In genomic region chr6:44250718-44251123, GRCh38 we compare ENCODE assay signal across 17 cellular contexts. TPM values are rescaled to one million over a fixed set of nuclear protein-coding genes. Genes with fewer than 3 reads are reported as not detected.
DNase-seq lines count a peak whose midpoint lies in the region; ATAC-seq, FAIRE-seq and TF ChIP-seq lines count a peak whose summit lies in the region.
"Had no signal": no experiment of that assay in that cellular context is flagged by ENCODE, and none has a peak within 500 bp of the region (broad histone marks: within the 10 kb centered on the region; RNA-seq: fewer than 3 reads in every experiment).

No MANE protein-coding gene starts in this region.

- H3K27me3 ChIP-seq in PC-9 (ENCODE audit: insufficient read depth, low read depth): no peaks in the 10 kb centered on the region
- H3K27me3 ChIP-seq in endothelial cell of umbilical vein (ENCODE audit: control insufficient read depth in 2 of 2, insufficient read depth in 2 of 2, low read length in 2 of 2): no peaks in the 10 kb centered on the region

- ATAC-seq in stimulated activated naive CD8-positive, alpha-beta T cell treated with anti-CD3 and anti-CD28 coated beads, Interleukin-15, Interleukin-2, amounts not matched to agents 100 U/mL and 50 U/mL, for 24 hours: no peak
- ATAC-seq in GM18505 (IDR thresholded peaks at IDR 0.05; ENCODE audit: unreplicated experiment): no peak
- no peak for ATAC-seq in HG03571 (IDR thresholded peaks at IDR 0.05; ENCODE audit: unreplicated experiment)
- ATAC-seq: CD8-positive, alpha-beta T cell; effector memory CD8-positive, alpha-beta T cell; Right ventricle myocardium inferior had no signal

- intact Hi-C loops in PC-9 (cut with micrococcal nuclease; ENCODE audit: unreplicated experiment) (no loop called here), endothelial cell of umbilical vein (cut with micrococcal nuclease) (no loop called here)

- H3K27ac ChIP-seq in PC-9 (peak overlapping the region; percentile 37), endothelial cell of umbilical vein (ENCODE audit: insufficient read depth, low read depth, low read length) (no peak overlapping the region)

- peaks cover 5% of the 10 kb centered on the region for H3K27me3 Mint-ChIP-seq in stimulated activated naive CD8-positive, alpha-beta T cell treated with anti-CD3 and anti-CD28 coated beads, Interleukin-15, Interleukin-2, amounts not matched to agents 100 ng/mL and 50 ng/mL, for 24 hours
- peaks cover 6% of the 10 kb centered on the region for H3K27me3 Mint-ChIP-seq in type B pancreatic cell
- H3K27me3 Mint-ChIP-seq: effector memory CD8-positive, alpha-beta T cell had no signal

- H3K27ac Mint-ChIP-seq in stimulated activated naive CD8-positive, alpha-beta T cell treated with anti-CD3 and anti-CD28 coated beads, Interleukin-15, Interleukin-2, amounts not matched to agents 100 ng/mL and 50 ng/mL, for 24 hours: peak overlapping the region; percentile 100
- no peak overlapping the region for H3K27ac Mint-ChIP-seq in type B pancreatic cell

- no peak for FAIRE-seq in endothelial cell of umbilical vein (lab: Jason Lieb, UNC)
- FAIRE-seq: keratinocyte had no signal

- no peak for DNase-seq in stimulated activated naive CD8-positive, alpha-beta T cell treated with anti-CD3 and anti-CD28 coated beads, Interleukin-15, Interleukin-2, amounts not matched to agents 100 U/mL and 50 U/mL, for 24 hours
- DNase-seq in PC-9 (peak in 1 of 2 experiments; percentile 28), endothelial cell of umbilical vein (ENCODE audit: low read depth, low spot score) (no peak), NCI-H82 treated with DMSO at 0.1 percent for 48 hours (lab: John Stamatoyannopoulos, UW; ENCODE audit: unreplicated experiment) (no peak), type B pancreatic cell (ENCODE audit: extremely low spot score, unreplicated experiment) (no peak)
- DNase-seq: CD8-positive, alpha-beta T cell; effector memory CD8-positive, alpha-beta T cell; NCI-H1436 treated with DMSO at 0.1 percent for 48 hours; NCI-H510A treated with DMSO at 0.1 percent for 48 hours; retina; stimulated activated CD4-positive, alpha-beta T cell treated with anti-CD3 and anti-CD28 coated beads, Interleukin-4, amount 100 ng/mL, for 4 hours had no signal

- dilution Hi-C loops in endothelial cell of umbilical vein (cut with MboI; ENCODE audit: extremely low pct_ligation_motif_present, low sequenced_read_pairs): no loop called here

- H3K9me3 ChIP-seq in PC-9 (ENCODE audit: insufficient read depth, low read depth) (no peaks in the 10 kb centered on the region), endothelial cell of umbilical vein (replicated peaks; ENCODE audit: control insufficient read depth, insufficient read depth, low read length) (no peaks in the 10 kb centered on the region)

- POLR2A ChIA-PET in PC-9 (lab: Charles Lee; ENCODE audit: unreplicated experiment): no interaction called here
- POLR2A ChIA-PET in endothelial cell of umbilical vein (lab: Charles Lee): no interaction called here

- peak overlapping the region; percentile 96 for H3K4me3 Mint-ChIP-seq in stimulated activated naive CD8-positive, alpha-beta T cell treated with anti-CD3 and anti-CD28 coated beads, Interleukin-15, Interleukin-2, amounts not matched to agents 100 ng/mL and 50 ng/mL, for 24 hours
- H3K4me3 Mint-ChIP-seq in type B pancreatic cell: no peak overlapping the region
- H3K4me3 Mint-ChIP-seq: CD8-positive, alpha-beta T cell; effector memory CD8-positive, alpha-beta T cell had no signal

- no peaks in the 10 kb centered on the region for H3K9me1 ChIP-seq in endothelial cell of umbilical vein (replicated peaks; ENCODE audit: control insufficient read depth, extremely low read depth, insufficient read depth, low read length)

- H3K4me1 ChIP-seq in PC-9 (replicated peaks; ENCODE audit: insufficient read depth) (peaks cover 47% of the 10 kb centered on the region), endothelial cell of umbilical vein (ENCODE audit: control insufficient read depth, extremely low read depth, insufficient read depth, low read length) (peaks cover 28% of the 10 kb centered on the region)

- H4K20me1 ChIP-seq in PC-9 (ENCODE audit: insufficient read depth) (peaks cover 87% of the 10 kb centered on the region), endothelial cell of umbilical vein (replicated peaks; ENCODE audit: control insufficient read depth, extremely low read depth, insufficient read depth, low read length) (peaks cover 9% of the 10 kb centered on the region)

- TF ChIP-seq CTCF in PC-9 (conservative IDR thresholded peaks at IDR 0.05) (no peak), endothelial cell of umbilical vein (IDR thresholded peaks at IDR 0.05; ENCODE audit: extremely low read depth in 1 of 2, insufficient read depth in 1 of 2, low read depth in 1 of 2, low read length in 2 of 2) (no peak), type B pancreatic cell (conservative IDR thresholded peaks at IDR 0.05) (no peak)

- peaks cover 92% of the 10 kb centered on the region for H3K36me3 Mint-ChIP-seq in stimulated activated naive CD8-positive, alpha-beta T cell treated with anti-CD3 and anti-CD28 coated beads, Interleukin-15, Interleukin-2, amounts not matched to agents 100 ng/mL and 50 ng/mL, for 24 hours (ENCODE audit: low read depth)
- peaks cover 53% of the 10 kb centered on the region for H3K36me3 Mint-ChIP-seq in type B pancreatic cell

- H3K9me3 Mint-ChIP-seq in stimulated activated naive CD8-positive, alpha-beta T cell treated with anti-CD3 and anti-CD28 coated beads, Interleukin-15, Interleukin-2, amounts not matched to agents 100 ng/mL and 50 ng/mL, for 24 hours: no peaks in the 10 kb centered on the region
- H3K9me3 Mint-ChIP-seq in type B pancreatic cell: no peaks in the 10 kb centered on the region
- H3K9me3 Mint-ChIP-seq: CD8-positive, alpha-beta T cell; effector memory CD8-positive, alpha-beta T cell had no signal

- no peak overlapping the region for H2AFZ ChIP-seq in PC-9
- no peak overlapping the region for H2AFZ ChIP-seq in endothelial cell of umbilical vein (ENCODE audit: low read depth, low read length)

- no peak overlapping the region; the same call in 1 of the 2 replicates for H3K4me3 ChIP-seq in PC-9
- no peak overlapping the region for H3K4me3 ChIP-seq in endothelial cell of umbilical vein (replicated peaks in 1 of 3; ENCODE audit: insufficient read depth in 1 of 3, low read depth in 1 of 3, low read length in 3 of 3)

- BruUV-seq in PC-9 (replicated peaks; lab: Mats Ljungman, UMichigan) (no TSS peak), endothelial cell of umbilical vein (replicated peaks; lab: Mats Ljungman, UMichigan) (no TSS peak)

- H3K79me2 ChIP-seq in PC-9 (ENCODE audit: low read depth): peaks cover 77% of the 10 kb centered on the region
- peaks cover 65% of the 10 kb centered on the region for H3K79me2 ChIP-seq in endothelial cell of umbilical vein (ENCODE audit: control insufficient read depth, insufficient read depth, low read length)

- H3K4me2 ChIP-seq in PC-9 (peak overlapping the region; percentile 97; the same call in 1 of the 2 replicates), endothelial cell of umbilical vein (ENCODE audit: insufficient read depth, low read length) (peak overlapping the region; percentile 13)

- CTCF ChIA-PET in PC-9 (lab: Charles Lee) (no interaction called here), endothelial cell of umbilical vein (lab: Charles Lee) (no interaction called here)

- H3K9me2 ChIP-seq in PC-9 (ENCODE audit: insufficient read depth): no peaks in the 10 kb centered on the region

- peaks cover 90% of the 10 kb centered on the region for H3K4me1 Mint-ChIP-seq in stimulated activated naive CD8-positive, alpha-beta T cell treated with anti-CD3 and anti-CD28 coated beads, Interleukin-15, Interleukin-2, amounts not matched to agents 100 ng/mL and 50 ng/mL, for 24 hours (ENCODE audit: low read depth)
- H3K4me1 Mint-ChIP-seq in type B pancreatic cell (ENCODE audit: unreplicated experiment): peaks cover 41% of the 10 kb centered on the region

- H3K9ac ChIP-seq in endothelial cell of umbilical vein (replicated peaks; ENCODE audit: extremely low read depth, insufficient read depth, low read length): no peak overlapping the region

- H3K36me3 ChIP-seq in PC-9 (ENCODE audit: low read depth) (peaks cover 69% of the 10 kb centered on the region), endothelial cell of umbilical vein (ENCODE audit: control insufficient read depth in 2 of 2, extremely low read depth in 1 of 2, insufficient read depth in 2 of 2, low read length in 2 of 2) (peaks cover 45 to 50% of the 10 kb centered on the region in 2 experiments)

- H3F3A ChIP-seq in PC-9 (ENCODE audit: insufficient read depth, low read depth): peaks cover 86% of the 10 kb centered on the region

- TF ChIP-seq POLR2A in endothelial cell of umbilical vein (IDR thresholded peaks at IDR 0.05; ENCODE audit: low read depth, low read length) (no peak), GM18505 (IDR thresholded peaks at IDR 0.05; ENCODE audit: borderline replicate concordance, extremely low read depth, insufficient read depth, insufficient read length) (no peak)

RNA-seq across cellular contexts. Expression of gene HSP90AB1, which starts 3.8 kb away (rescaled TPM):
- total RNA-seq in PC-9 (2021) (895 and 1,136 TPM in 2 replicates), endothelial cell of umbilical vein (1,088 and 1,201 TPM in 2 replicates), type B pancreatic cell (ENCODE audit: low replicate concordance) (880 and 1,082 TPM in 2 replicates)
- polyA plus RNA-seq in endothelial cell of umbilical vein: 557 and 824 TPM in 2 replicates
- polyA plus RNA-seq in endothelial cell of umbilical vein (2011; cell fraction: cytosol; rRNA removed): 942 and 1,041 TPM in 2 replicates
- polyA plus RNA-seq in endothelial cell of umbilical vein (2011; cell fraction: nucleus; rRNA removed): 609 and 717 TPM in 2 replicates
- 1,037 and 1,473 TPM in 2 replicates for polyA plus RNA-seq in endothelial cell of umbilical vein (2012)
- polyA minus RNA-seq in endothelial cell of umbilical vein: 861 and 862 TPM in 2 replicates
- 534 TPM for polyA minus RNA-seq in endothelial cell of umbilical vein (2011; cell fraction: cytosol; rRNA and poly(A)+ RNA removed)
- polyA minus RNA-seq in endothelial cell of umbilical vein (2011; cell fraction: nucleus; rRNA and poly(A)+ RNA removed): 163 and 218 TPM in 2 replicates

RNA-seq across cellular contexts. Expression of gene SLC35B2, which starts 6.6 kb away (rescaled TPM):
- total RNA-seq in PC-9 (2021) (57.6 and 59.7 TPM in 2 replicates), endothelial cell of umbilical vein (53.4 and 53.9 TPM in 2 replicates), type B pancreatic cell (ENCODE audit: low replicate concordance) (39.6 and 46.1 TPM in 2 replicates)
- 112 and 148 TPM in 2 replicates for polyA plus RNA-seq in endothelial cell of umbilical vein
- 76.0 and 79.0 TPM in 2 replicates for polyA plus RNA-seq in endothelial cell of umbilical vein (2011; cell fraction: cytosol; rRNA removed)
- polyA plus RNA-seq in endothelial cell of umbilical vein (2011; cell fraction: nucleus; rRNA removed): 74.2 and 86.3 TPM in 2 replicates
- polyA plus RNA-seq in endothelial cell of umbilical vein (2012): 52.5 and 55.0 TPM in 2 replicates
- 78.2 and 84.1 TPM in 2 replicates for polyA minus RNA-seq in endothelial cell of umbilical vein
- polyA minus RNA-seq in endothelial cell of umbilical vein (2011; cell fraction: cytosol; rRNA and poly(A)+ RNA removed): 35.8 TPM
- polyA minus RNA-seq in endothelial cell of umbilical vein (2011; cell fraction: nucleus; rRNA and poly(A)+ RNA removed): 14.9 and 16.5 TPM in 2 replicates

RNA-seq across cellular contexts. Expression of gene NFKBIE, which starts 14.6 kb away (rescaled TPM):
- total RNA-seq in PC-9 (2021) (7.6 and 10.2 TPM in 2 replicates), endothelial cell of umbilical vein (15.6 and 19.0 TPM in 2 replicates), type B pancreatic cell (ENCODE audit: low replicate concordance) (9.2 and 10.7 TPM in 2 replicates)
- polyA plus RNA-seq in endothelial cell of umbilical vein: 22.6 and 25.8 TPM in 2 replicates
- polyA plus RNA-seq in endothelial cell of umbilical vein (2011; cell fraction: cytosol; rRNA removed): 14.6 and 17.7 TPM in 2 replicates
- 13.9 and 14.2 TPM in 2 replicates for polyA plus RNA-seq in endothelial cell of umbilical vein (2011; cell fraction: nucleus; rRNA removed)
- polyA plus RNA-seq in endothelial cell of umbilical vein (2012): 10.0 and 15.1 TPM in 2 replicates
- polyA minus RNA-seq in endothelial cell of umbilical vein: 7.1 and 11.1 TPM in 2 replicates
- 4.9 TPM for polyA minus RNA-seq in endothelial cell of umbilical vein (2011; cell fraction: cytosol; rRNA and poly(A)+ RNA removed)
- polyA minus RNA-seq in endothelial cell of umbilical vein (2011; cell fraction: nucleus; rRNA and poly(A)+ RNA removed): 4.3 and 11.1 TPM in 2 replicates

RNA-seq across cellular contexts. Expression of gene TMEM151B, which starts 19.5 kb away (rescaled TPM):
- total RNA-seq in PC-9 (2021) (not detected in 2 replicates), endothelial cell of umbilical vein (0.07 TPM in 1 of 2 replicates, not detected in the other), type B pancreatic cell (ENCODE audit: low replicate concordance) (0.52 and 3.2 TPM in 2 replicates)
- polyA plus RNA-seq in endothelial cell of umbilical vein: 0.03 and 0.05 TPM in 2 replicates
- not detected in 2 replicates for polyA plus RNA-seq in endothelial cell of umbilical vein (2011; cell fraction: cytosol; rRNA removed)
- polyA plus RNA-seq in endothelial cell of umbilical vein (2011; cell fraction: nucleus; rRNA removed): 0.03 and 0.05 TPM in 2 replicates
- polyA plus RNA-seq in endothelial cell of umbilical vein (2012): 0.23 and 0.27 TPM in 2 replicates
- polyA minus RNA-seq in endothelial cell of umbilical vein: 0.24 TPM in 1 of 2 replicates, not detected in the other
- polyA minus RNA-seq in endothelial cell of umbilical vein (2011; cell fraction: cytosol; rRNA and poly(A)+ RNA removed): not detected
- polyA minus RNA-seq in endothelial cell of umbilical vein (2011; cell fraction: nucleus; rRNA and poly(A)+ RNA removed): not detected in 2 replicates
- total RNA-seq: CD8-positive, alpha-beta T cell; glomerular endothelial cell; Right ventricle myocardium inferior had no signal
- polyA plus RNA-seq: keratinocyte had no signal

RNA-seq across cellular contexts. Expression of gene SLC29A1, which starts 27.3 kb away (rescaled TPM):
- total RNA-seq in PC-9 (2021): 45.3 and 46.9 TPM in 2 replicates
- total RNA-seq in endothelial cell of umbilical vein: 202 and 219 TPM in 2 replicates
- 539 and 592 TPM in 2 replicates for polyA plus RNA-seq in endothelial cell of umbilical vein
- polyA plus RNA-seq in endothelial cell of umbilical vein (2011; cell fraction: cytosol; rRNA removed): 283 and 310 TPM in 2 replicates
- polyA plus RNA-seq in endothelial cell of umbilical vein (2011; cell fraction: nucleus; rRNA removed): 598 and 634 TPM in 2 replicates
- polyA plus RNA-seq in endothelial cell of umbilical vein (2012): 223 and 254 TPM in 2 replicates
- 472 and 495 TPM in 2 replicates for polyA minus RNA-seq in endothelial cell of umbilical vein
- 35.7 TPM for polyA minus RNA-seq in endothelial cell of umbilical vein (2011; cell fraction: cytosol; rRNA and poly(A)+ RNA removed)
- polyA minus RNA-seq in endothelial cell of umbilical vein (2011; cell fraction: nucleus; rRNA and poly(A)+ RNA removed): 135 and 171 TPM in 2 replicates
- 33.6 and 50.9 TPM in 2 replicates for total RNA-seq in type B pancreatic cell (ENCODE audit: low replicate concordance)
